ENCODE assay signal across 6 cellular contexts in genomic region chr19:17243340-17243853, GRCh38. TPM values are rescaled to one million over a fixed set of nuclear protein-coding genes. Genes with fewer than 3 reads are reported as not detected.
A peak's percentile ranks its signal among the peaks of the same experiment; 100 is the strongest.
DNase-seq lines count a peak whose midpoint lies in the region; ATAC-seq and TF ChIP-seq lines count a peak whose summit lies in the region.

No MANE protein-coding gene starts in this region.

- H2AFZ ChIP-seq in HCT116 (ENCODE audit: low read depth, low read length, poor library complexity, severe bottlenecking) (no peak overlapping the region), osteoblast (ENCODE audit: low read length) (peak overlapping the region; percentile 70)

- H3K9me3 ChIP-seq in HCT116 (ENCODE audit: control insufficient read depth in 1 of 2, insufficient read depth in 1 of 2, low read depth in 1 of 2, low read length in 2 of 2) (no peaks in the 10 kb centered on the region), osteoblast (ENCODE audit: low read depth, low read length) (no peaks in the 10 kb centered on the region)

- CTCF ChIA-PET in HCT116 (lab: Charles Lee): no interaction called here

- TF ChIP-seq RAD21 in HCT116 (IDR thresholded peaks at IDR 0.05; ENCODE audit: low read depth): no peak

- TF ChIP-seq CTCF in HCT116 (IDR thresholded peaks at IDR 0.05 in 2 of 3, conservative IDR thresholded peaks at IDR 0.05 in 1 of 3; ENCODE audit: borderline replicate concordance in 1 of 3, insufficient read depth in 1 of 3, low read depth in 2 of 3, low read length in 2 of 3) (no peak), choroid plexus epithelial cell (conservative IDR thresholded peaks at IDR 0.05; ENCODE audit: low read depth, low read length) (no peak), osteoblast (IDR thresholded peaks at IDR 0.05; ENCODE audit: extremely low read depth, low read depth, low read length) (no peak)

- ATAC-seq in HCT116 (no peak), HG03175 (IDR thresholded peaks at IDR 0.05; ENCODE audit: unreplicated experiment) (no peak)

- peaks cover 47% of the 10 kb centered on the region for H3K79me2 ChIP-seq in HCT116 (ENCODE audit: insufficient read depth, low read length)
- H3K79me2 ChIP-seq in osteoblast (ENCODE audit: insufficient read depth, low read length): peaks cover 46% of the 10 kb centered on the region

- POLR2A ChIA-PET in HCT116 (lab: Charles Lee): interaction anchor here (1.7 kb wide), 1 partner anchor 8 kb away, joined by 7 read pairs; no protein-coding TSS in a partner anchor

- H3K4me3 ChIP-seq in HCT116 (replicated peaks in 1 of 2; ENCODE audit: low read depth in 1 of 2, low read length in 2 of 2) (peak overlapping the region; percentile 87 to 94), choroid plexus epithelial cell (ENCODE audit: low read depth, low read length) (peak overlapping the region; percentile 77), osteoblast (ENCODE audit: insufficient read depth, low read length) (peak overlapping the region; percentile 91)

- RAD21 ChIA-PET in HCT116 (lab: Charles Lee; ENCODE audit: low non-redundant PET in 1 of 2, low total read pairs in 2 of 2, uncharacterized antibody in 2 of 2, unreplicated experiment in 2 of 2): no interaction called here

- H3K4me2 ChIP-seq in HCT116 (ENCODE audit: low read length): peak overlapping the region; percentile 99
- peak overlapping the region; percentile 92 for H3K4me2 ChIP-seq in osteoblast (ENCODE audit: insufficient read depth, low read length)

- H3K36me3 ChIP-seq in HCT116 (ENCODE audit: control insufficient read depth in 1 of 2, insufficient read depth in 2 of 2, low read length in 2 of 2) (peaks cover 0 to 3% of the 10 kb centered on the region in 2 experiments; a peak in 1 of 4 replicates), osteoblast (ENCODE audit: insufficient read depth, low read length) (peaks cover 6% of the 10 kb centered on the region)

- H4K20me1 ChIP-seq in HCT116 (ENCODE audit: insufficient read depth) (no peaks in the 10 kb centered on the region), osteoblast (ENCODE audit: insufficient read depth, low read length) (peaks cover 26% of the 10 kb centered on the region)

- peak overlapping the region; percentile 91; the same call in 1 of the 2 replicates for H3K27ac ChIP-seq in HCT116 (ENCODE audit: low read depth, low read length)
- H3K27ac ChIP-seq in osteoblast (ENCODE audit: low read depth, low read length): peak overlapping the region; percentile 37

- intact Hi-C loops in HCT116 (cut with micrococcal nuclease): no loop called here

- no peak for TF ChIP-seq POLR2A in HCT116 (IDR thresholded peaks at IDR 0.05; ENCODE audit: borderline replicate concordance, extremely low read depth, insufficient read depth, insufficient read length)

- peak overlapping the region; percentile 86 for H3K9ac ChIP-seq in HCT116 (ENCODE audit: low read length)

- BruUV-seq in HCT116 (replicated peaks; lab: Mats Ljungman, UMichigan): no TSS peak

- no peaks in the 10 kb centered on the region for H3K27me3 ChIP-seq in HCT116 (ENCODE audit: insufficient read depth, low read length)
- no peaks in the 10 kb centered on the region for H3K27me3 ChIP-seq in osteoblast (ENCODE audit: insufficient read depth, low read length)

- peaks cover 37 to 55% of the 10 kb centered on the region in 2 experiments for H3K4me1 ChIP-seq in HCT116 (ENCODE audit: control insufficient read depth in 1 of 2, insufficient read depth in 2 of 2, low read length in 2 of 2)
- H3K4me1 ChIP-seq in osteoblast (ENCODE audit: insufficient read depth, low read length): peaks cover 24% of the 10 kb centered on the region

- DNase-seq in HCT116 (ENCODE audit: low read depth, low spot score) (no peak), choroid plexus epithelial cell (ENCODE audit: low read depth) (no peak), osteoblast (ENCODE audit: insufficient read length, low spot score, missing footprints) (peak; percentile 84), NCI-H748 (lab: John Stamatoyannopoulos, UW; ENCODE audit: unreplicated experiment) (no peak), NCI-H2029 treated with DMSO at 0.1 percent for 48 hours (lab: John Stamatoyannopoulos, UW) (no peak)

- no peaks in the 10 kb centered on the region for H3K9me2 ChIP-seq in HCT116 (ENCODE audit: insufficient read depth)

TF ChIP-seq in HCT116, 20 proteins besides CTCF, POLR2A, EP300 and RAD21:
- no peak for TF ChIP-seq CBX3 (IDR thresholded peaks at IDR 0.05; ENCODE audit: low read depth)
- no peak for TF ChIP-seq FOSL1 (IDR thresholded peaks at IDR 0.05; ENCODE audit: low read depth)
- TF ChIP-seq ELF1 (IDR thresholded peaks at IDR 0.05; ENCODE audit: borderline replicate concordance, low read depth): no peak
- TF ChIP-seq CEBPB (IDR thresholded peaks at IDR 0.05; ENCODE audit: low read depth): no peak
- no peak for TF ChIP-seq YY1 (IDR thresholded peaks at IDR 0.05; ENCODE audit: extremely low read depth, insufficient replicate concordance, low read depth, low read length)
- no peak for TF ChIP-seq EGR1 (IDR thresholded peaks at IDR 0.05; ENCODE audit: low read depth)
- no peak for TF ChIP-seq EZH2 (IDR thresholded peaks at IDR 0.05)
- TF ChIP-seq SIN3A (IDR thresholded peaks at IDR 0.05; ENCODE audit: low read depth): no peak
- TF ChIP-seq EZH2phosphoT487 (IDR thresholded peaks at IDR 0.05; ENCODE audit: borderline replicate concordance): no peak
- TF ChIP-seq POLR2AphosphoS5 (IDR thresholded peaks at IDR 0.05; ENCODE audit: low read depth, low read length): no peak
- no peak for TF ChIP-seq ATF3 (IDR thresholded peaks at IDR 0.05)
- no peak for TF ChIP-seq SRF (IDR thresholded peaks at IDR 0.05; ENCODE audit: low read depth)
- TF ChIP-seq ZNF274 (IDR thresholded peaks at IDR 0.05; ENCODE audit: low read depth, low read length): no peak
- no peak for TF ChIP-seq ZBTB33 (IDR thresholded peaks at IDR 0.05; ENCODE audit: extremely low read depth, insufficient replicate concordance, low read length)

RNA-seq across cellular contexts. Expression of gene NR2F6, which starts 2.3 kb away (rescaled TPM):
- total RNA-seq in HCT116 (2021; ENCODE audit: unreplicated experiment): 88.0 TPM
- polyA plus RNA-seq in HCT116 (2012): 57.6 and 61.3 TPM in 2 replicates
- 29.5 and 32.2 TPM in 2 replicates for total RNA-seq in osteoblast

RNA-seq across cellular contexts. Expression of gene OCEL1, which starts 17.4 kb away (rescaled TPM):
- 39.8 TPM for total RNA-seq in HCT116 (2021; ENCODE audit: unreplicated experiment)
- 28.3 and 33.8 TPM in 2 replicates for polyA plus RNA-seq in HCT116 (2012)
- total RNA-seq in osteoblast: 2.4 and 3.3 TPM in 2 replicates

RNA-seq across cellular contexts. Expression of gene USHBP1, which starts 21.1 kb away (rescaled TPM):
- total RNA-seq in HCT116 (2021; ENCODE audit: unreplicated experiment) (0.15 TPM), osteoblast (not detected in 2 replicates)
- 0.04 and 0.16 TPM in 2 replicates for polyA plus RNA-seq in HCT116 (2012)

RNA-seq across cellular contexts. Expression of gene BABAM1, which starts 23.8 kb away (rescaled TPM):
- 93.3 TPM for total RNA-seq in HCT116 (2021; ENCODE audit: unreplicated experiment)
- polyA plus RNA-seq in HCT116 (2012): 71.5 and 72.7 TPM in 2 replicates
- 74.8 and 76.7 TPM in 2 replicates for total RNA-seq in osteoblast

RNA-seq across cellular contexts. Expression of gene USE1, which starts 28.2 kb away (rescaled TPM):
- total RNA-seq in HCT116 (2021; ENCODE audit: unreplicated experiment) (27.5 TPM), osteoblast (22.4 and 25.7 TPM in 2 replicates)
- polyA plus RNA-seq in HCT116 (2012): 34.7 and 34.8 TPM in 2 replicates
